Comparison of ENCODE assay signal across 19 cellular contexts in genomic region chr5:35862126-35862525, GRCh38. TPM values are rescaled to one million over a fixed set of nuclear protein-coding genes. Genes with fewer than 3 reads are reported as not detected.
DNase-seq lines count a peak whose midpoint lies in the region; ATAC-seq, FAIRE-seq and TF ChIP-seq lines count a peak whose summit lies in the region.
"Had no signal": no experiment of that assay in that cellular context is flagged by ENCODE, and none has a peak within 500 bp of the region (broad histone marks: within the 10 kb centered on the region; RNA-seq: fewer than 3 reads in every experiment).

No MANE protein-coding gene starts in this region.

- peak overlapping the region; percentile 81 for H3K4ac ChIP-seq in IMR-90 (ENCODE audit: low read depth, low read length)

- no peak for FAIRE-seq in astrocyte (lab: Jason Lieb, UNC)
- FAIRE-seq: endometrium had no signal

- peak overlapping the region; percentile 67; the same call in 2 of the 3 replicates for H2BK15ac ChIP-seq in IMR-90 (ENCODE audit: low read depth, low read length)

- no peaks in the 10 kb centered on the region for H3K79me2 ChIP-seq in astrocyte (ENCODE audit: insufficient read depth, low read length)

- peak overlapping the region; percentile 90 for H3K14ac ChIP-seq in IMR-90 (replicated peaks; ENCODE audit: low read depth, low read length)

- H2BK20ac ChIP-seq in IMR-90 (ENCODE audit: low read depth, low read length): peak overlapping the region; percentile 83

- in situ Hi-C loops in IMR-90 (cut with MboI; ENCODE audit: low sequenced_read_pairs): no loop called here

- peaks cover 6% of the 10 kb centered on the region; the same call in 1 of the 2 replicates for H3K9me1 ChIP-seq in IMR-90 (ENCODE audit: insufficient read depth, low read length)

- H4K8ac ChIP-seq in IMR-90 (ENCODE audit: low read depth in 2 of 2, low read length in 2 of 2): peak overlapping the region; percentile 21 to 91; a peak in 3 of 4 replicates

- H4K5ac ChIP-seq in IMR-90 (ENCODE audit: low read depth, low read length): peak overlapping the region; percentile 91

- no peak for DNase-seq in activated naive CD4-positive, alpha-beta T cell treated with anti-CD3 and anti-CD28 coated beads, Interleukin-2, amount 10 ng/mL, durations not matched to agents 7 days and 5 days
- DNase-seq in activated naive CD4-positive, alpha-beta T cell treated with anti-CD3 and anti-CD28 coated beads, Interleukin-2, amount 50 U/mL, for 16 hours: no peak
- DNase-seq in IMR-90 (no peak), astrocyte (ENCODE audit: low read depth) (no peak), body of pancreas (no peak), T1000 (lab: John Stamatoyannopoulos, UW) (no peak)
- DNase-seq in stimulated activated effector memory CD8-positive, alpha-beta T cell treated with anti-CD3 and anti-CD28 coated beads, Interleukin-12 subunit alpha, Interleukin-12 subunit beta, amount 100 ng/mL, for 72 hours (ENCODE audit: low spot score in 2 of 2): peak in 1 of 2 donors; percentile 48
- DNase-seq: amygdala; hypothalamus; left cardiac atrium; NCI-H187; NCI-H524 treated with DMSO at 0.1 percent for 48 hours; nucleus accumbens; right lobe of liver; stimulated activated CD4-positive, alpha-beta T cell treated with anti-CD3 and anti-CD28 coated beads, Interleukin-1b, Interleukin-23, amount 100 ng/mL, for 48 hours had no signal

- H2AFZ ChIP-seq in IMR-90 (replicated peaks; ENCODE audit: low read length, poor library complexity) (no peak overlapping the region), astrocyte (ENCODE audit: low read depth, low read length) (no peak overlapping the region)

- ATAC-seq in IMR-90 (ENCODE audit: low read depth): no peak
- ATAC-seq in stimulated activated effector memory CD8-positive, alpha-beta T cell treated with anti-CD3 and anti-CD28 coated beads, Interleukin-12 subunit alpha, Interleukin-12 subunit beta, amount 100 ng/mL, for 72 hours: peak; percentile 34
- no peak for ATAC-seq in body of pancreas
- ATAC-seq in GM19035 (IDR thresholded peaks at IDR 0.05; ENCODE audit: unreplicated experiment): no peak
- ATAC-seq: right lobe of liver had no signal

- peaks cover 15% of the 10 kb centered on the region for H3K9me3 Mint-ChIP-seq in activated naive CD4-positive, alpha-beta T cell treated with anti-CD3 and anti-CD28 coated beads, Interleukin-2, amount 10 ng/mL, durations not matched to agents 7 days and 5 days
- no peaks in the 10 kb centered on the region for H3K9me3 Mint-ChIP-seq in astrocyte (ENCODE audit: unreplicated experiment)
- H3K9me3 Mint-ChIP-seq in stimulated activated effector memory CD8-positive, alpha-beta T cell treated with anti-CD3 and anti-CD28 coated beads, Interleukin-12 subunit alpha, Interleukin-12 subunit beta, amount 100 ng/mL, for 72 hours: no peaks in the 10 kb centered on the region

- WGBS in IMR-90 (ENCODE audit: extremely low coverage in 2 of 2, insufficient read length in 1 of 2), 2 experiments: 90% methylated on average over 2 of the region's 2 CpGs; no CpG with 5 or more reads in 1 of the 2 experiments
- WGBS in body of pancreas, 2 donors: 53 to 60% methylated on average over 2 of the region's 2 CpGs

- H2AK5ac ChIP-seq in IMR-90 (ENCODE audit: low read depth, low read length): peak overlapping the region; percentile 46; the same call in 1 of the 2 replicates

- H3K79me1 ChIP-seq in IMR-90 (ENCODE audit: low read depth in 1 of 2, low read length in 2 of 2): peaks cover 13 to 33% of the 10 kb centered on the region in 2 experiments

- no peaks in the 10 kb centered on the region for H3K9me3 ChIP-seq in IMR-90 (ENCODE audit: control insufficient read depth, insufficient read depth, low read length)
- no peaks in the 10 kb centered on the region for H3K9me3 ChIP-seq in astrocyte (ENCODE audit: insufficient read depth, low read depth, low read length)
- H3K9me3 ChIP-seq in body of pancreas: no peaks in the 10 kb centered on the region
- H3K9me3 ChIP-seq: right lobe of liver had no signal

- H3K4me3 Mint-ChIP-seq in activated naive CD4-positive, alpha-beta T cell treated with anti-CD3 and anti-CD28 coated beads, Interleukin-2, amount 10 ng/mL, durations not matched to agents 7 days and 5 days: peak overlapping the region; percentile 90
- no peak overlapping the region for H3K4me3 Mint-ChIP-seq in astrocyte (ENCODE audit: unreplicated experiment)
- H3K4me3 Mint-ChIP-seq in stimulated activated effector memory CD8-positive, alpha-beta T cell treated with anti-CD3 and anti-CD28 coated beads, Interleukin-12 subunit alpha, Interleukin-12 subunit beta, amount 100 ng/mL, for 72 hours: peak overlapping the region; percentile 68

- TF ChIP-seq CTCF in IMR-90 (conservative IDR thresholded peaks at IDR 0.05; ENCODE audit: low read depth, low read length) (no peak), astrocyte (IDR thresholded peaks at IDR 0.05; ENCODE audit: insufficient read depth, low read depth, low read length) (no peak), body of pancreas (IDR thresholded peaks at IDR 0.05) (no peak)

- H3K4me3 ChIP-seq in IMR-90 (ENCODE audit: insufficient read depth, low read depth, low read length): no peak overlapping the region
- no peak overlapping the region for H3K4me3 ChIP-seq in astrocyte (ENCODE audit: insufficient read depth, low read depth, low read length)
- no peak overlapping the region for H3K4me3 ChIP-seq in body of pancreas
- H3K4me3 ChIP-seq: HAP-1, right lobe of liver had no signal

- peak overlapping the region; percentile 87 for H2BK5ac ChIP-seq in IMR-90 (ENCODE audit: low read depth, low read length, poor library complexity, severe bottlenecking)

- peak overlapping the region; percentile 89 for H2BK120ac ChIP-seq in IMR-90 (ENCODE audit: low read depth, low read length)

- H3K56ac ChIP-seq in IMR-90 (ENCODE audit: extremely low read depth, insufficient read depth, low read length): peak overlapping the region; percentile 2; the same call in 1 of the 2 replicates

- TF ChIP-seq POLR2A in IMR-90 (IDR thresholded peaks at IDR 0.05; ENCODE audit: low read depth, low read length) (no peak), body of pancreas (IDR thresholded peaks at IDR 0.05) (no peak)

- H3K4me2 ChIP-seq in IMR-90 (ENCODE audit: low read depth, low read length): peak overlapping the region; percentile 34; the same call in 1 of the 2 replicates
- peak overlapping the region; percentile 8 for H3K4me2 ChIP-seq in astrocyte (ENCODE audit: low read length)

- TF ChIP-seq RAD21 in IMR-90 (IDR thresholded peaks at IDR 0.05; ENCODE audit: low read length): no peak

- peaks cover 88% of the 10 kb centered on the region for H3K36me3 Mint-ChIP-seq in activated naive CD4-positive, alpha-beta T cell treated with anti-CD3 and anti-CD28 coated beads, Interleukin-2, amount 10 ng/mL, durations not matched to agents 7 days and 5 days
- H3K36me3 Mint-ChIP-seq in astrocyte (ENCODE audit: low read depth, unreplicated experiment): peaks cover 6% of the 10 kb centered on the region
- peaks cover 95% of the 10 kb centered on the region for H3K36me3 Mint-ChIP-seq in stimulated activated effector memory CD8-positive, alpha-beta T cell treated with anti-CD3 and anti-CD28 coated beads, Interleukin-12 subunit alpha, Interleukin-12 subunit beta, amount 100 ng/mL, for 72 hours

- no peak overlapping the region for H2AK9ac ChIP-seq in IMR-90 (replicated peaks; ENCODE audit: low read depth, low read length, poor library complexity)

- peak overlapping the region; percentile 97 for H3K18ac ChIP-seq in IMR-90 (ENCODE audit: low read depth, low read length)

- peak overlapping the region; percentile 87 for H3K27ac Mint-ChIP-seq in activated naive CD4-positive, alpha-beta T cell treated with anti-CD3 and anti-CD28 coated beads, Interleukin-2, amount 10 ng/mL, durations not matched to agents 7 days and 5 days
- no peak overlapping the region for H3K27ac Mint-ChIP-seq in astrocyte (ENCODE audit: unreplicated experiment)
- H3K27ac Mint-ChIP-seq in stimulated activated effector memory CD8-positive, alpha-beta T cell treated with anti-CD3 and anti-CD28 coated beads, Interleukin-12 subunit alpha, Interleukin-12 subunit beta, amount 100 ng/mL, for 72 hours: peak overlapping the region; percentile 92

- dilution Hi-C loops in IMR-90 (cut with HindIII; ENCODE audit: low sequenced_read_pairs, unreplicated experiment): no loop called here

- H3K23ac ChIP-seq in IMR-90 (ENCODE audit: low read depth, low read length): peak overlapping the region; percentile 70

- BruUV-seq in IMR-90 (replicated peaks; lab: Mats Ljungman, UMichigan): no TSS peak

- peaks cover 67% of the 10 kb centered on the region for H3K4me1 Mint-ChIP-seq in activated naive CD4-positive, alpha-beta T cell treated with anti-CD3 and anti-CD28 coated beads, Interleukin-2, amount 10 ng/mL, durations not matched to agents 7 days and 5 days
- peaks cover 33% of the 10 kb centered on the region for H3K4me1 Mint-ChIP-seq in astrocyte (ENCODE audit: low read depth, unreplicated experiment)
- peaks cover 64% of the 10 kb centered on the region for H3K4me1 Mint-ChIP-seq in stimulated activated effector memory CD8-positive, alpha-beta T cell treated with anti-CD3 and anti-CD28 coated beads, Interleukin-12 subunit alpha, Interleukin-12 subunit beta, amount 100 ng/mL, for 72 hours

- H3K27me3 Mint-ChIP-seq in activated naive CD4-positive, alpha-beta T cell treated with anti-CD3 and anti-CD28 coated beads, Interleukin-2, amount 10 ng/mL, durations not matched to agents 7 days and 5 days: no peaks in the 10 kb centered on the region
- no peaks in the 10 kb centered on the region for H3K27me3 Mint-ChIP-seq in astrocyte (ENCODE audit: low read depth, unreplicated experiment)

- H3K9ac ChIP-seq in IMR-90 (ENCODE audit: low read depth, low read length): peak overlapping the region; percentile 9; the same call in 1 of the 2 replicates
- no peak overlapping the region for H3K9ac ChIP-seq in astrocyte (ENCODE audit: low read length)

- no peaks in the 10 kb centered on the region for H3K27me3 ChIP-seq in IMR-90 (ENCODE audit: control insufficient read depth, insufficient read depth, low read length)
- no peaks in the 10 kb centered on the region for H3K27me3 ChIP-seq in astrocyte (ENCODE audit: insufficient read depth, low read length)
- H3K27me3 ChIP-seq in body of pancreas: no peaks in the 10 kb centered on the region
- H3K27me3 ChIP-seq: right lobe of liver had no signal

- H3K4me1 ChIP-seq in IMR-90 (ENCODE audit: control insufficient read depth, insufficient read depth, low read length): peaks cover 14% of the 10 kb centered on the region
- H3K4me1 ChIP-seq in astrocyte (ENCODE audit: insufficient read depth, low read length): peaks cover 32% of the 10 kb centered on the region
- no peaks in the 10 kb centered on the region for H3K4me1 ChIP-seq in body of pancreas
- H3K4me1 ChIP-seq: right lobe of liver had no signal

- intact Hi-C loops in IMR-90 (cut with micrococcal nuclease): no loop called here
- intact Hi-C loops in body of pancreas (cut with DNase I): no loop called here

- peak overlapping the region; percentile 77 for H4K91ac ChIP-seq in IMR-90 (ENCODE audit: insufficient read depth, low read depth, low read length)

- H3K27ac ChIP-seq in IMR-90 (ENCODE audit: insufficient read depth, low read length): peak overlapping the region; percentile 61
- no peak overlapping the region for H3K27ac ChIP-seq in astrocyte (ENCODE audit: low read depth, low read length)
- H3K27ac ChIP-seq in body of pancreas: no peak overlapping the region
- H3K27ac ChIP-seq: right lobe of liver, VCaP had no signal

- POLR2A ChIA-PET in IMR-90 (lab: Charles Lee; ENCODE audit: unreplicated experiment): interaction anchor here (0.6 kb wide), 1 partner anchor 84 kb away, joined by 4 read pairs; no protein-coding TSS in a partner anchor

- H3K36me3 ChIP-seq in IMR-90 (ENCODE audit: control insufficient read depth, insufficient read depth, low read length) (peaks cover 11% of the 10 kb centered on the region), astrocyte (ENCODE audit: insufficient read depth, low read length) (no peaks in the 10 kb centered on the region), body of pancreas (replicated peaks in 1 of 2; ENCODE audit: insufficient read depth in 1 of 2, low read depth in 2 of 2) (no peaks in the 10 kb centered on the region)
- H3K36me3 ChIP-seq: HAP-1, right lobe of liver had no signal

- no peaks in the 10 kb centered on the region for H4K20me1 ChIP-seq in IMR-90 (ENCODE audit: insufficient read depth, low read length)
- no peaks in the 10 kb centered on the region for H4K20me1 ChIP-seq in astrocyte (ENCODE audit: insufficient read depth, low read length)

- CTCF ChIA-PET in activated naive CD4-positive, alpha-beta T cell treated with anti-CD3 and anti-CD28 coated beads, Interleukin-2, amount 10 ng/mL, durations not matched to agents 7 days and 5 days (lab: Charles Lee): interaction anchor here (1.5 to 3.6 kb wide), 4 partner anchors 62 to 211 kb away, joined by 3 to 21 read pairs (median 12); no protein-coding TSS in a partner anchor
- CTCF ChIA-PET in IMR-90 (lab: Yijun Ruan, JAX): interaction anchor here (1.3 to 1.5 kb wide), 2 partner anchors 46 to 85 kb away, joined by 5 read pairs; no protein-coding TSS in a partner anchor

RNA-seq across cellular contexts. Expression of gene IL7R, which starts 5.4 kb away (rescaled TPM):
- total RNA-seq in IMR-90 (2012; rRNA removed) (56.9 and 71.7 TPM in 2 replicates), astrocyte (5.6 and 10.8 TPM in 2 replicates), body of pancreas (10 to 100 TPM; 13.5 to 27.0 TPM)
- polyA plus RNA-seq in IMR-90 (2012; rRNA removed): 39.0 and 40.7 TPM in 2 replicates
- polyA plus RNA-seq in IMR-90 (2012; cell fraction: cytosol; rRNA removed): 12.9 and 32.4 TPM in 2 replicates
- polyA plus RNA-seq in IMR-90 (2012; cell fraction: nucleus; rRNA removed; ENCODE audit: low replicate concordance): 7.9 and 30.3 TPM in 2 replicates
